12 cellular contexts compared by ENCODE assay signal in the genomic region with DNA sequence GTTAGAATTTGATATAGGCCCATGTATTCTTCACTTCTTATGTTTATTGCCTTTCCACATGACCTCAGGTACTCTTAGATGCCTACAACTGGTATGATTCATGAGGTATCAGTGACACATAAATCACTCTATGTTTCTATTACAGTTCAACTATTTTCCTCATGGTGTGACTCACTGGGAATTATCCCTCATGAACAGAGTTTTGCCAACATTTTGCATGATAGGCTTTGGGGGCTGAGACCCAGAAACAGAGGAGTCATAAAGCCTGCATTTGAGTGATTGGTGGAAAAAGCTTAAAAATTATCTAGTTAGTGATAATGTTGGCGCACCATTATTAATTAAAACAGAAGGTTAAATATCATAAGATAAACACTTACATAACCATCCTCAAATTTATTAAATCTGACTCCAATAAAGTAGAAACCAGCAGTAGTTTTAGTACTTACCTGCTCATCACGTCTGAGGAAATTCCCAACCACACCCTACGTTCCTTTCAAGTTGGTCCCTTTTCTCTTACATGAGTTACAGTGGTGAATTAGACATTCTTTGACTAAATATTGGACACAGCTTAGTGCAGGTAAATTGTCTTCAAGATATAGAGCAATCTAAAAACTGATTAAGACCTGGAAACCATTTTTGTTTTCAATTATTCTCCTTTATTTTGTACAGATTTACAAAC.
DNase-seq lines count a peak whose midpoint lies in the region; ATAC-seq, FAIRE-seq and TF ChIP-seq lines count a peak whose summit lies in the region.
"Had no signal": no experiment of that assay in that cellular context is flagged by ENCODE, and none has a peak within 500 bp of the region (broad histone marks: within the 10 kb centered on the region; RNA-seq: fewer than 3 reads in every experiment).

No MANE protein-coding gene starts in this region.

- H3K4me3 ChIP-seq in astrocyte of the spinal cord (ENCODE audit: low read depth, low read length): no peak overlapping the region
- H3K4me3 ChIP-seq: spleen had no signal

- no peak for TF ChIP-seq CTCF in astrocyte of the spinal cord (IDR thresholded peaks at IDR 0.05; ENCODE audit: low read depth, low read length)

- no peak for DNase-seq in GM12891 (ENCODE audit: insufficient read length, low spot score)
- peak; percentile 71 for DNase-seq in astrocyte of the spinal cord (ENCODE audit: low read depth, low spot score)
- DNase-seq in non-pigmented ciliary epithelial cell (ENCODE audit: low read depth): peak; percentile 68
- DNase-seq in DMS114 treated with DMSO at 0.1 percent for 48 hours (lab: John Stamatoyannopoulos, UW; ENCODE audit: unreplicated experiment): no peak
- no peak for DNase-seq in cerebellum (ENCODE audit: low spot score)
- no peak for DNase-seq in GM19238 (ENCODE audit: insufficient read length, low spot score)
- DNase-seq: activated CD8-positive, alpha-beta T cell treated with anti-CD3 and anti-CD28 coated beads for 36 hours; DND-41; NCI-H510A; spleen had no signal

- TF ChIP-seq POLR2A in GM12891 (IDR thresholded peaks at IDR 0.05; ENCODE audit: low read depth, low read length): no peak

- peak; percentile 45 for FAIRE-seq in GM12891 (lab: Jason Lieb, UNC)

- in situ Hi-C loops in astrocyte of the spinal cord (cut with HindIII; ENCODE audit: low sequenced_read_pairs): no loop called here

- ATAC-seq in HG03354 (IDR thresholded peaks at IDR 0.05; ENCODE audit: poor library complexity, severe bottlenecking, unreplicated experiment): peak; percentile 34
- no peak for ATAC-seq in GM21526 (IDR thresholded peaks at IDR 0.05; ENCODE audit: low FRiP score, unreplicated experiment)
- ATAC-seq: activated CD8-positive, alpha-beta T cell treated with anti-CD3 and anti-CD28 coated beads for 36 hours had no signal

TF ChIP-seq in GM12891, 5 proteins besides CTCF, POLR2A, EP300 and RAD21:
- no peak for TF ChIP-seq TAF1 (IDR thresholded peaks at IDR 0.05; ENCODE audit: low read depth, low read length)

Comparison
In these comparisons a context has a peak if more than half of its experiments do, and no peak if none do; other contexts are left out.
1. DNase-seq: peak in astrocyte of the spinal cord (single experiment) and non-pigmented ciliary epithelial cell (single experiment); none in GM12891 (single experiment), DMS114 treated with DMSO at 0.1 percent for 48 hours (single experiment), cerebellum (single experiment) and GM19238 (single experiment).